In genomic region chr10:70575874-70576802, GRCh38 we compare ENCODE assay signal across 8 cellular contexts. TPM values are rescaled to one million over a fixed set of nuclear protein-coding genes. Genes with fewer than 3 reads are reported as not detected.
DNase-seq lines count a peak whose midpoint lies in the region; ATAC-seq, FAIRE-seq and TF ChIP-seq lines count a peak whose summit lies in the region.

No MANE protein-coding gene starts in this region.

- H3K4me3 ChIP-seq in right atrium auricular region (no peak overlapping the region), MG63 (no peak overlapping the region), kidney epithelial cell (ENCODE audit: low read depth, low read length) (no peak overlapping the region), upper lobe of right lung (no peak overlapping the region)

- ATAC-seq in Right ventricle myocardium superior (ENCODE audit: poor library complexity), result peak; percentile 92
- ATAC-seq in activated CD8-positive, alpha-beta T cell treated with anti-CD3 and anti-CD28 coated beads for 36 hours, result peak; percentile 19
- ATAC-seq in upper lobe of right lung, result peak; percentile 89

- FAIRE-seq in H54 (lab: Jason Lieb, UNC), result no peak

- H3K4me1 ChIP-seq in right atrium auricular region (peaks cover 0 to 17% of the 10 kb centered on the region in 2 donors), upper lobe of right lung (peaks cover 20% of the 10 kb centered on the region)

- TF ChIP-seq CTCF in right atrium auricular region (IDR thresholded peaks at IDR 0.05) (no peak), kidney epithelial cell (IDR thresholded peaks at IDR 0.05; ENCODE audit: insufficient read depth, low read length, poor library complexity, severe bottlenecking) (no peak), upper lobe of right lung (IDR thresholded peaks at IDR 0.05) (no peak), RWPE1 (conservative IDR thresholded peaks at IDR 0.05; ENCODE audit: low read depth) (no peak)
- TF ChIP-seq CTCF in activated CD8-positive, alpha-beta T cell treated with anti-CD3 and anti-CD28 coated beads for 36 hours (IDR thresholded peaks at IDR 0.05), result no peak

- no peaks in the 10 kb centered on the region for H3K9me3 ChIP-seq in right atrium auricular region
- H3K9me3 ChIP-seq in MG63, result no peaks in the 10 kb centered on the region
- no peaks in the 10 kb centered on the region for H3K9me3 ChIP-seq in upper lobe of right lung

- H3K36me3 ChIP-seq in right atrium auricular region (no peaks in the 10 kb centered on the region), MG63 (no peaks in the 10 kb centered on the region), kidney epithelial cell (ENCODE audit: control insufficient read depth, insufficient read depth, low read length) (no peaks in the 10 kb centered on the region), upper lobe of right lung (no peaks in the 10 kb centered on the region)

- H3K27me3 Mint-ChIP-seq in activated CD8-positive, alpha-beta T cell treated with anti-CD3 and anti-CD28 coated beads for 36 hours, result no peaks in the 10 kb centered on the region

- no peaks in the 10 kb centered on the region for H3K36me3 Mint-ChIP-seq in activated CD8-positive, alpha-beta T cell treated with anti-CD3 and anti-CD28 coated beads for 36 hours (ENCODE audit: low read depth)

- peak; percentile 77 for DNase-seq in Right ventricle myocardium superior
- DNase-seq in right atrium auricular region (ENCODE audit: low spot score), result no peak
- peak; percentile 72 for DNase-seq in H54 (ENCODE audit: insufficient read length, low spot score)
- DNase-seq in MG63, result peak; percentile 35
- DNase-seq in activated CD8-positive, alpha-beta T cell treated with anti-CD3 and anti-CD28 coated beads for 36 hours, result peak; percentile 60
- peak; percentile 77 for DNase-seq in kidney epithelial cell (ENCODE audit: low read depth)
- DNase-seq in upper lobe of right lung, result peak; percentile 73
- DNase-seq in RWPE1 (ENCODE audit: low spot score), result no peak

- peak overlapping the region; percentile 83 for H3K27ac Mint-ChIP-seq in activated CD8-positive, alpha-beta T cell treated with anti-CD3 and anti-CD28 coated beads for 36 hours

- POLR2A ChIA-PET in activated CD8-positive, alpha-beta T cell treated with anti-CD3 and anti-CD28 coated beads for 36 hours (lab: Charles Lee), result interaction anchor here (0.8 to 2.1 kb wide), 10 partner anchors 9 to 263 kb away, joined by 3 to 10 read pairs (median 4); partner anchors contain the start of gene PRF1
- POLR2A ChIA-PET in RWPE1 (lab: Yijun Ruan, JAX; ENCODE audit: low non-redundant PET), result no interaction called here

- peaks cover 48% of the 10 kb centered on the region for H3K4me1 Mint-ChIP-seq in activated CD8-positive, alpha-beta T cell treated with anti-CD3 and anti-CD28 coated beads for 36 hours (ENCODE audit: low read depth)

- H3K27ac ChIP-seq in right atrium auricular region, result no peak overlapping the region
- no peak overlapping the region for H3K27ac ChIP-seq in upper lobe of right lung
- H3K27ac ChIP-seq in RWPE1, result no peak overlapping the region

- H3K27me3 ChIP-seq in right atrium auricular region (no peaks in the 10 kb centered on the region), MG63 (no peaks in the 10 kb centered on the region), kidney epithelial cell (ENCODE audit: control insufficient read depth, insufficient read depth, low read length) (no peaks in the 10 kb centered on the region), upper lobe of right lung (no peaks in the 10 kb centered on the region)

- H3K4me3 Mint-ChIP-seq in activated CD8-positive, alpha-beta T cell treated with anti-CD3 and anti-CD28 coated beads for 36 hours, result peak overlapping the region; percentile 10

- H3K9me3 Mint-ChIP-seq in activated CD8-positive, alpha-beta T cell treated with anti-CD3 and anti-CD28 coated beads for 36 hours, result peaks cover 2% of the 10 kb centered on the region

- CTCF ChIA-PET in activated CD8-positive, alpha-beta T cell treated with anti-CD3 and anti-CD28 coated beads for 36 hours (lab: Charles Lee), result interaction anchor here (0.9 to 2.1 kb wide), 2 partner anchors 17 to 27 kb away, joined by 3 to 12 read pairs; partner anchors contain the start of gene PRF1
- CTCF ChIA-PET in RWPE1 (lab: Yijun Ruan, JAX), result interaction anchor here (0.6 to 0.7 kb wide), 2 partner anchors 14 to 304 kb away, joined by 3 to 4 read pairs; no protein-coding TSS in a partner anchor

- intact Hi-C loops in Right ventricle myocardium superior (cut with DNase I) (no loop called here), upper lobe of right lung (cut with DNase I) (no loop called here)
- intact Hi-C loops in activated CD8-positive, alpha-beta T cell treated with anti-CD3 and anti-CD28 coated beads for 36 hours (cut with micrococcal nuclease), result no loop called here

- TF ChIP-seq POLR2A in H54 (IDR thresholded peaks at IDR 0.05; ENCODE audit: low read depth, low read length), result no peak

RNA-seq across cellular contexts. Expression of gene PRF1, which starts 26.4 kb away (rescaled TPM):
- 2.2 TPM for total RNA-seq in Right ventricle myocardium superior
- total RNA-seq in right atrium auricular region, result 1 to 10 TPM; 1.1 to 1.4 TPM
- not detected in 2 replicates for total RNA-seq in MG63 (2014; rRNA removed; shearing (Covaris generic); ENCODE audit: low replicate concordance)
- 100 to 1,000 TPM; 107 to 113 TPM for total RNA-seq in activated CD8-positive, alpha-beta T cell treated with anti-CD3 and anti-CD28 coated beads for 36 hours
- total RNA-seq in kidney epithelial cell, result not detected in 2 replicates
- 32.3 TPM for total RNA-seq in upper lobe of right lung

Comparison
In these comparisons a context has a peak if more than half of its experiments do, and no peak if none do; other contexts are left out.
1. DNase-seq: peak in Right ventricle myocardium superior (single experiment), H54 (single experiment), MG63 (single experiment), activated CD8-positive, alpha-beta T cell treated with anti-CD3 and anti-CD28 coated beads for 36 hours (single experiment), kidney epithelial cell (single experiment) and upper lobe of right lung (single experiment); none in right atrium auricular region (single experiment) and RWPE1 (single experiment).
2. ATAC-seq: peak in every context shown above with its lines; median percentile 92 in Right ventricle myocardium superior; 89 in upper lobe of right lung; 19 in activated CD8-positive, alpha-beta T cell treated with anti-CD3 and anti-CD28 coated beads for 36 hours.
3. RNA of gene PRF1, which starts 26.4 kb away (total RNA-seq): 107 to 113 TPM in activated CD8-positive, alpha-beta T cell treated with anti-CD3 and anti-CD28 coated beads for 36 hours and 32.3 TPM in upper lobe of right lung (single experiment); 2.2 TPM in Right ventricle myocardium superior (single experiment), 1.1 to 1.4 TPM in right atrium auricular region, not detected in MG63 and not detected in kidney epithelial cell; every median in the first group is over 10 times any median in the second.